In the genomic region with DNA sequence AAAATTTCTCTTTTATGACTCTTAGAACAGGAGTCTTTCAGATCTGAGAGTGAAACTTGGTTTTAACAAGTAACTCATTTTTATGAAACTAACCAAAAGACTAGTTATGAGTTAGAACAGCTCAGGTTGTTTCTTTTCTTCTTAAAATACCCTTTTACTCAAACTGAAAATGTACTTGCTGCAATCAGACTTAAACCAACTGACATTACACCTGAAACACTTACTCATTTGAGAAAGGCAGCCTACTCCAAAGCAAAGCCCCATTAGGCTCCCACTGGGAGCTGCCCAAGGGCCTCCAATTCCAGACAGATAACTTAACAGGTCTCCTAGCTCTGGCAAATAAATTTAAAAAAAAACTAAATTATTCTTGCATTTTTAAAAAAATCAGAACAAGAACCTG, we compare ENCODE assay signal across 8 cellular contexts. TPM values are rescaled to one million over a fixed set of nuclear protein-coding genes. Genes with fewer than 3 reads are reported as not detected.
DNase-seq lines count a peak whose midpoint lies in the region; ATAC-seq and TF ChIP-seq lines count a peak whose summit lies in the region.

No MANE protein-coding gene starts in this region.

- peaks cover 16% of the 10 kb centered on the region for H3K36me3 Mint-ChIP-seq in Caco-2 (ENCODE audit: insufficient read depth, unreplicated experiment)
- peaks cover 40% of the 10 kb centered on the region for H3K36me3 Mint-ChIP-seq in stimulated activated naive CD8-positive, alpha-beta T cell treated with anti-CD3 and anti-CD28 coated beads, Interleukin-15, Interleukin-2, amounts not matched to agents 100 ng/mL and 50 ng/mL, for 24 hours (ENCODE audit: low read depth)

- no peaks in the 10 kb centered on the region for H3K9me2 ChIP-seq in Loucy (replicated peaks; ENCODE audit: low read depth, low read length)

- H3K27ac Mint-ChIP-seq in Caco-2 (ENCODE audit: unreplicated experiment), result peak overlapping the region; percentile 85
- H3K27ac Mint-ChIP-seq in stimulated activated naive CD8-positive, alpha-beta T cell treated with anti-CD3 and anti-CD28 coated beads, Interleukin-15, Interleukin-2, amounts not matched to agents 100 ng/mL and 50 ng/mL, for 24 hours, result peak overlapping the region; percentile 99

- H3K27me3 Mint-ChIP-seq in Caco-2 (ENCODE audit: insufficient read depth, unreplicated experiment), result no peaks in the 10 kb centered on the region
- H3K27me3 Mint-ChIP-seq in stimulated activated naive CD8-positive, alpha-beta T cell treated with anti-CD3 and anti-CD28 coated beads, Interleukin-15, Interleukin-2, amounts not matched to agents 100 ng/mL and 50 ng/mL, for 24 hours, result no peaks in the 10 kb centered on the region

- intact Hi-C loops in Caco-2 (cut with micrococcal nuclease; ENCODE audit: unreplicated experiment), result loop anchor here (10.0 kb wide), 1 partner anchor 258 kb away; no protein-coding TSS in a partner anchor

- DNase-seq in Caco-2, result no peak
- no peak for DNase-seq in epithelial cell of proximal tubule (ENCODE audit: low read depth)
- DNase-seq in DMS53 treated with DMSO at 0.1 percent for 48 hours (lab: John Stamatoyannopoulos, UW; ENCODE audit: unreplicated experiment), result no peak
- no peak for DNase-seq in erythroblast (lab: John Stamatoyannopoulos, UW)
- no peak for DNase-seq in SW 1271 (lab: John Stamatoyannopoulos, UW)

- TF ChIP-seq CTCF in Caco-2 (IDR thresholded peaks at IDR 0.05; ENCODE audit: insufficient read depth in 1 of 2, low read depth in 1 of 2, low read length in 1 of 2, severe bottlenecking in 1 of 2, unreplicated experiment in 1 of 2), result no peak
- no peak for TF ChIP-seq CTCF in Loucy (conservative IDR thresholded peaks at IDR 0.05; ENCODE audit: low read length)
- TF ChIP-seq CTCF in epithelial cell of proximal tubule (conservative IDR thresholded peaks at IDR 0.05; ENCODE audit: low read depth, low read length), result no peak

- peak overlapping the region; percentile 56 for H3K4me2 ChIP-seq in Loucy (ENCODE audit: low read depth, low read length, poor library complexity, severe bottlenecking)

- peak overlapping the region; percentile 7 for H3K9ac ChIP-seq in Loucy (ENCODE audit: low read depth, low read length, poor library complexity, severe bottlenecking)

- ATAC-seq in GM21367 (IDR thresholded peaks at IDR 0.05; ENCODE audit: unreplicated experiment), result peak; percentile 30

- peak overlapping the region; percentile 92 for H3K4me3 Mint-ChIP-seq in Caco-2 (ENCODE audit: unreplicated experiment)
- H3K4me3 Mint-ChIP-seq in stimulated activated naive CD8-positive, alpha-beta T cell treated with anti-CD3 and anti-CD28 coated beads, Interleukin-15, Interleukin-2, amounts not matched to agents 100 ng/mL and 50 ng/mL, for 24 hours, result peak overlapping the region; percentile 95

- H3K4me3 ChIP-seq in Caco-2 (ENCODE audit: low read depth, low read length), result no peak overlapping the region
- peak overlapping the region; percentile 55 for H3K4me3 ChIP-seq in Loucy (ENCODE audit: low read length, poor library complexity, severe bottlenecking)
- peak overlapping the region; percentile 91 for H3K4me3 ChIP-seq in epithelial cell of proximal tubule (ENCODE audit: low read depth, low read length)

- no TSS peak for BruUV-seq in Caco-2 (replicated peaks; lab: Mats Ljungman, UMichigan)

- peaks cover 6% of the 10 kb centered on the region for H4K20me1 ChIP-seq in Loucy (ENCODE audit: insufficient read depth, low read length, poor library complexity, severe bottlenecking)

- H3K4me1 ChIP-seq in Caco-2, result peaks cover 7% of the 10 kb centered on the region; the same call in 1 of the 2 replicates
- peaks cover 37% of the 10 kb centered on the region for H3K4me1 ChIP-seq in Loucy (ENCODE audit: insufficient read depth, low read length, poor library complexity, severe bottlenecking)

- H3K4me1 Mint-ChIP-seq in Caco-2 (ENCODE audit: low read depth, unreplicated experiment), result peaks cover 11% of the 10 kb centered on the region
- H3K4me1 Mint-ChIP-seq in stimulated activated naive CD8-positive, alpha-beta T cell treated with anti-CD3 and anti-CD28 coated beads, Interleukin-15, Interleukin-2, amounts not matched to agents 100 ng/mL and 50 ng/mL, for 24 hours (ENCODE audit: low read depth), result peaks cover 66% of the 10 kb centered on the region

- CTCF ChIA-PET in Caco-2 (lab: Charles Lee), result no interaction called here

- H3K36me3 ChIP-seq in Caco-2 (ENCODE audit: control insufficient read depth, insufficient read depth, low read length) (no peaks in the 10 kb centered on the region; the same call in 1 of the 2 replicates), Loucy (ENCODE audit: insufficient read depth, low read length) (no peaks in the 10 kb centered on the region)

- H3F3A ChIP-seq in Loucy (ENCODE audit: low read depth), result no peaks in the 10 kb centered on the region

- H2AFZ ChIP-seq in Loucy (ENCODE audit: low read length), result no peak overlapping the region

- H3K9me3 Mint-ChIP-seq in Caco-2 (ENCODE audit: unreplicated experiment), result peaks cover 10% of the 10 kb centered on the region
- peaks cover 3% of the 10 kb centered on the region for H3K9me3 Mint-ChIP-seq in stimulated activated naive CD8-positive, alpha-beta T cell treated with anti-CD3 and anti-CD28 coated beads, Interleukin-15, Interleukin-2, amounts not matched to agents 100 ng/mL and 50 ng/mL, for 24 hours

- no peak for TF ChIP-seq POLR2A in erythroblast (IDR thresholded peaks at IDR 0.05; ENCODE audit: low read length)

- POLR2A ChIA-PET in Caco-2 (lab: Charles Lee), result no interaction called here

- H3K79me2 ChIP-seq in Loucy (ENCODE audit: insufficient read depth, low read length), result peaks cover 49% of the 10 kb centered on the region

- H3K9me3 ChIP-seq in Caco-2 (no peaks in the 10 kb centered on the region), Loucy (ENCODE audit: insufficient read depth, low read depth, low read length) (no peaks in the 10 kb centered on the region)

- H3K27me3 ChIP-seq in Caco-2 (replicated peaks; ENCODE audit: control insufficient read depth, insufficient read depth, low read length) (no peaks in the 10 kb centered on the region), Loucy (ENCODE audit: insufficient read depth, low read length, poor library complexity, severe bottlenecking) (no peaks in the 10 kb centered on the region)

RNA-seq across cellular contexts. Expression of gene FOXO1, which starts 3.6 kb away (rescaled TPM):
- 10.4 and 11.4 TPM in 2 replicates for total RNA-seq in Caco-2 (2022)
- 4.3 and 6.3 TPM in 2 replicates for total RNA-seq in epithelial cell of proximal tubule
